ENCODE assay signal across 29 cellular contexts in the genomic region with DNA sequence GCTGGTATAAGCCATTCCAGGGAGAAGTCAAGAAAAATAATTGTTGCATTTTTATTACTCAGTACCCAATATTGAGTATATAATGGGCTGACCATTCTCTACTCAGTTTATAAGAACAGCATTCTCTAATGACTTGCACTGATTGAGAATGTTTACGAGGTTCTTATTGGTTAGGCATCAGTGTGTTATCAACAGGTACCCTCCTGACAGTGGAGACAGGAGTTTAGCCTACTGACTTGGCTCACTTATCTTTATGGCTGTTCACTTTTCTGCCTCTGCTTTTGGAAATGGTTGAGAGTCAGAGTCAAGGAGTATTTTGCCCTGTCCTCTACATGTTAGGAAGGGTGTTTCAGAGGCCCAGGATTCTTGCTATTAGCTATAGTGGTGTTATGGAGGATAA.
"Had no signal": no experiment of that assay in that cellular context is flagged by ENCODE, and none has a peak within 500 bp of the region (broad histone marks: within the 10 kb centered on the region; RNA-seq: fewer than 3 reads in every experiment).

No MANE protein-coding gene starts in this region.

- H3K36me3 ChIP-seq: breast epithelium had no signal

- H3K9me3 ChIP-seq: ascending aorta, breast epithelium, heart left ventricle had no signal

- H3K4me1 ChIP-seq: ascending aorta, breast epithelium had no signal

- H3K4me3 ChIP-seq: ascending aorta, breast epithelium, cardiac muscle cell, coronary artery, heart left ventricle had no signal

- ATAC-seq: activated CD4-positive, alpha-beta T cell treated with anti-CD3 and anti-CD28 coated beads for 36 hours; activated CD8-positive, alpha-beta memory T cell treated with anti-CD3 and anti-CD28 coated beads, Interleukin-2, amount 10 ng/mL, durations not matched to agents 7 days and 5 days; activated CD8-positive, alpha-beta T cell treated with anti-CD3 and anti-CD28 coated beads, Interleukin-2, amount 10 ng/mL, durations not matched to agents 7 days and 5 days; activated naive CD4-positive, alpha-beta T cell treated with anti-CD3 and anti-CD28 coated beads, Interleukin-2, amount 50 U/mL, for 72 hours; activated T-cell treated with anti-CD3 and anti-CD28 coated beads, Interleukin-2, amount 50 U/mL, for 72 hours; esophagus mucosa; T-helper 17 cell had no signal

- DNase-seq: activated CD4-positive, alpha-beta memory T cell treated with anti-CD3 and anti-CD28 coated beads for 36 hours; activated CD4-positive, alpha-beta T cell treated with anti-CD3 and anti-CD28 coated beads for 36 hours; activated CD4-positive, alpha-beta T cell treated with anti-CD3 and anti-CD28 coated beads, Interleukin-2, amount 10 ng/mL, durations not matched to agents 24 days and 14 days; activated CD4-positive, CD25-positive, alpha-beta regulatory T cell; activated CD4-positive, CD25-positive, alpha-beta regulatory T cell treated with anti-CD3 and anti-CD28 coated beads, Interleukin-2, amount 50 U/mL, for 72 hours; activated CD8-positive, alpha-beta memory T cell treated with anti-CD3 and anti-CD28 coated beads, Interleukin-2, amount 10 ng/mL, durations not matched to agents 7 days and 5 days; activated CD8-positive, alpha-beta memory T cell treated with anti-CD3 and anti-CD28 coated beads, Interleukin-2, amount 50 U/mL, for 48 hours; activated CD8-positive, alpha-beta T cell treated with anti-CD3 and anti-CD28 coated beads, Interleukin-2, amount 10 ng/mL, durations not matched to agents 7 days and 5 days; activated gamma-delta T cell; activated naive CD4-positive, alpha-beta T cell; activated naive CD4-positive, alpha-beta T cell treated with anti-CD3 and anti-CD28 coated beads, Interleukin-2, amount 10 ng/mL, durations not matched to agents 7 days and 5 days; activated naive CD8-positive, alpha-beta T cell treated with anti-CD3 and anti-CD28 coated beads, Interleukin-2, amount 10 ng/mL, durations not matched to agents 7 days and 5 days; activated T-cell treated with anti-CD3 and anti-CD28 coated beads for 4 hours; activated T-cell treated with anti-CD3 and anti-CD28 coated beads, Interleukin-2, amount 50 U/mL, for 24 hours; activated T-cell treated with anti-CD3 and anti-CD28 coated beads, Interleukin-2, amount 50 U/mL, for 72 hours; effector memory CD4-positive, alpha-beta T cell; endodermal cell; glutamatergic neuron; T-helper 1 cell; T-helper 17 cell; T1000 had no signal

- H3K27ac ChIP-seq: ascending aorta, cardiac muscle cell, coronary artery, heart left ventricle had no signal

- H3K27me3 ChIP-seq: ascending aorta, breast epithelium, cardiac muscle cell, dorsolateral prefrontal cortex, heart left ventricle had no signal
